Comparison of ENCODE assay signal across 8 cellular contexts in the genomic region with DNA sequence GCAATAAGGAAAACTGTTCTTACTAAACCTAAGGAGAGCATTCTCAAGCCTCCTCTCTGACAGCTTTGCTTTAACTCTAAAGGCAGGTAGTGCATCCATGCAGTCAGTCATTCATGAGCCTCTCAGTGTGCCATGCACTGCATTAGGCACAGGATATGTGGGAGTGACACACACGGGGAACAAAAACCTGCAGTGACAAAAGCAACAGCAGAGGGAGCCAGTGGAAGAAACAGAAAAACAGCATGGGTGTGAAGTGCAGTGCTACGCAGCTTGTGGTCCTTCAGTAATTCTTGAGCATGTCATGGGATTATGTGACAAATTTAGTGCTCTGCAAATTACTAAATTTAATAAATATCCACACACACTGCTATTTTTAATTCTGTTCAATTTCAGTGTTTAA.
DNase-seq lines count a peak whose midpoint lies in the region; ATAC-seq, FAIRE-seq and TF ChIP-seq lines count a peak whose summit lies in the region.

No MANE protein-coding gene starts in this region.

- peaks cover 85% of the 10 kb centered on the region for H3K36me3 Mint-ChIP-seq in CD4-positive, alpha-beta T cell (ENCODE audit: low read depth)
- H3K36me3 Mint-ChIP-seq in progenitor cell of endocrine pancreas (ENCODE audit: insufficient read depth), result peaks cover 13% of the 10 kb centered on the region

- no peaks in the 10 kb centered on the region for H3K9me3 ChIP-seq in CD4-positive, alpha-beta T cell (ENCODE audit: control insufficient read depth, low read length)

- no peaks in the 10 kb centered on the region for H3K9me3 Mint-ChIP-seq in CD4-positive, alpha-beta T cell
- H3K9me3 Mint-ChIP-seq in progenitor cell of endocrine pancreas (ENCODE audit: low read depth), result no peaks in the 10 kb centered on the region

- H3K4me3 Mint-ChIP-seq in CD4-positive, alpha-beta T cell, result no peak overlapping the region
- H3K4me3 Mint-ChIP-seq in progenitor cell of endocrine pancreas (ENCODE audit: low read depth), result no peak overlapping the region

- POLR2A ChIA-PET in CD4-positive, alpha-beta T cell (lab: Charles Lee), result no interaction called here

- no peak for TF ChIP-seq CTCF in CD4-positive, alpha-beta T cell (IDR thresholded peaks at IDR 0.05)
- TF ChIP-seq CTCF in WI38 (IDR thresholded peaks at IDR 0.05; ENCODE audit: low read depth, low read length) (peak; percentile 44; the same call in 1 of the 2 replicates), progenitor cell of endocrine pancreas (IDR thresholded peaks at IDR 0.05; ENCODE audit: unreplicated experiment) (peak; percentile 62)

- no peak overlapping the region for H3K4me3 ChIP-seq in WI38 (ENCODE audit: low read depth, low read length)

- no peaks in the 10 kb centered on the region for H3K27me3 ChIP-seq in CD4-positive, alpha-beta T cell (ENCODE audit: control insufficient read depth, insufficient read depth, low read length)

- peak; percentile 24 for FAIRE-seq in frontal cortex (lab: Jason Lieb, UNC)

- no peaks in the 10 kb centered on the region for H3K27me3 Mint-ChIP-seq in CD4-positive, alpha-beta T cell
- H3K27me3 Mint-ChIP-seq in progenitor cell of endocrine pancreas, result no peaks in the 10 kb centered on the region

- CTCF ChIA-PET in CD4-positive, alpha-beta T cell (lab: Charles Lee), result no interaction called here

- no peak overlapping the region for H3K27ac ChIP-seq in CD4-positive, alpha-beta T cell (ENCODE audit: low read depth, low read length)

- no peak overlapping the region for H3K27ac Mint-ChIP-seq in CD4-positive, alpha-beta T cell
- H3K27ac Mint-ChIP-seq in progenitor cell of endocrine pancreas, result peak overlapping the region; percentile 12

- ATAC-seq in CD4-positive, alpha-beta T cell (ENCODE audit: poor library complexity), result peak; percentile 51
- peak; percentile 43 for ATAC-seq in GM18519 (IDR thresholded peaks at IDR 0.05; ENCODE audit: low FRiP score, unreplicated experiment)
- ATAC-seq in GM21786 (IDR thresholded peaks at IDR 0.05; ENCODE audit: unreplicated experiment), result no peak
- no peak for ATAC-seq in GM21529 (IDR thresholded peaks at IDR 0.05; ENCODE audit: unreplicated experiment)

- intact Hi-C loops in CD4-positive, alpha-beta T cell (cut with DNase I, micrococcal nuclease), result loop anchor here in 1 of 2 experiments (10.0 kb wide), 1 partner anchor 651 kb away; no protein-coding TSS in a partner anchor

- peak in 2 of 10 experiments; percentile 1 to 8 for DNase-seq in CD4-positive, alpha-beta T cell
- peak; percentile 64 for DNase-seq in NCI-H1092 treated with DMSO at 0.1 percent for 48 hours (lab: John Stamatoyannopoulos, UW)
- DNase-seq in frontal cortex (ENCODE audit: low spot score in 2 of 2), result no peak
- peak; percentile 15 for DNase-seq in progenitor cell of endocrine pancreas (ENCODE audit: low spot score, unreplicated experiment)

- no peaks in the 10 kb centered on the region for H3K4me1 Mint-ChIP-seq in CD4-positive, alpha-beta T cell (ENCODE audit: low read depth)
- peaks cover 35% of the 10 kb centered on the region for H3K4me1 Mint-ChIP-seq in progenitor cell of endocrine pancreas (ENCODE audit: low read depth)

Comparison
In these comparisons a context has a peak if more than half of its experiments do, and no peak if none do; other contexts are left out.
1. ATAC-seq: peak in CD4-positive, alpha-beta T cell (single experiment) and GM18519 (single experiment); none in GM21786 (single experiment) and GM21529 (single experiment).
2. DNase-seq: peak in NCI-H1092 treated with DMSO at 0.1 percent for 48 hours (single experiment) and progenitor cell of endocrine pancreas (single experiment); none in frontal cortex (0 of 2).